ENCODE assay signal across 2 cellular contexts in the genomic region with DNA sequence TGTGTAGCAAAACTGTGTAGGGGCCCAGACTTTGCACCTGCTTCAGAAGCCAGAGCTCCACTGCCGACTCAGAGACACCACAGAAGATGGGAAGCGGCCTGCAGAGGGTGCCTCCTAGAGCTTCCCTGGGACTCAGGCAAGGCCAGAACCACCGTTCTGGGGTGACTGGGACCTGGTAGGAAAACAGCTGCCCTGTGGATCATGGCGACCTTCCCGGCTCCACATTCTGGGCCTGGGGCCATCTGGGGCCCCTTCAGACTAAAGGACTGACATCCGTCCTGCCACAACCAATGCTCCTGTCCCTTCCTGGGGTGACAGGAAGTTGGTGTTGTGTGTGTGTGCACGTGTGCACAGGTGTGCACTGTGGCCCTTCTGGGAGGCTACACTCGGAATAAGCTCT.
TF ChIP-seq lines count a peak whose summit lies in the region.

No MANE protein-coding gene starts in this region.

TF ChIP-seq in GM23338, 12 proteins besides CTCF, POLR2A, EP300 and RAD21:
- TF ChIP-seq JUNB (IDR thresholded peaks at IDR 0.05; ENCODE audit: unreplicated experiment), result no peak
- no peak for TF ChIP-seq CREB1 (CRISPR knock-in tag; IDR thresholded peaks at IDR 0.05; ENCODE audit: low read depth)
- TF ChIP-seq, protein P1, sequence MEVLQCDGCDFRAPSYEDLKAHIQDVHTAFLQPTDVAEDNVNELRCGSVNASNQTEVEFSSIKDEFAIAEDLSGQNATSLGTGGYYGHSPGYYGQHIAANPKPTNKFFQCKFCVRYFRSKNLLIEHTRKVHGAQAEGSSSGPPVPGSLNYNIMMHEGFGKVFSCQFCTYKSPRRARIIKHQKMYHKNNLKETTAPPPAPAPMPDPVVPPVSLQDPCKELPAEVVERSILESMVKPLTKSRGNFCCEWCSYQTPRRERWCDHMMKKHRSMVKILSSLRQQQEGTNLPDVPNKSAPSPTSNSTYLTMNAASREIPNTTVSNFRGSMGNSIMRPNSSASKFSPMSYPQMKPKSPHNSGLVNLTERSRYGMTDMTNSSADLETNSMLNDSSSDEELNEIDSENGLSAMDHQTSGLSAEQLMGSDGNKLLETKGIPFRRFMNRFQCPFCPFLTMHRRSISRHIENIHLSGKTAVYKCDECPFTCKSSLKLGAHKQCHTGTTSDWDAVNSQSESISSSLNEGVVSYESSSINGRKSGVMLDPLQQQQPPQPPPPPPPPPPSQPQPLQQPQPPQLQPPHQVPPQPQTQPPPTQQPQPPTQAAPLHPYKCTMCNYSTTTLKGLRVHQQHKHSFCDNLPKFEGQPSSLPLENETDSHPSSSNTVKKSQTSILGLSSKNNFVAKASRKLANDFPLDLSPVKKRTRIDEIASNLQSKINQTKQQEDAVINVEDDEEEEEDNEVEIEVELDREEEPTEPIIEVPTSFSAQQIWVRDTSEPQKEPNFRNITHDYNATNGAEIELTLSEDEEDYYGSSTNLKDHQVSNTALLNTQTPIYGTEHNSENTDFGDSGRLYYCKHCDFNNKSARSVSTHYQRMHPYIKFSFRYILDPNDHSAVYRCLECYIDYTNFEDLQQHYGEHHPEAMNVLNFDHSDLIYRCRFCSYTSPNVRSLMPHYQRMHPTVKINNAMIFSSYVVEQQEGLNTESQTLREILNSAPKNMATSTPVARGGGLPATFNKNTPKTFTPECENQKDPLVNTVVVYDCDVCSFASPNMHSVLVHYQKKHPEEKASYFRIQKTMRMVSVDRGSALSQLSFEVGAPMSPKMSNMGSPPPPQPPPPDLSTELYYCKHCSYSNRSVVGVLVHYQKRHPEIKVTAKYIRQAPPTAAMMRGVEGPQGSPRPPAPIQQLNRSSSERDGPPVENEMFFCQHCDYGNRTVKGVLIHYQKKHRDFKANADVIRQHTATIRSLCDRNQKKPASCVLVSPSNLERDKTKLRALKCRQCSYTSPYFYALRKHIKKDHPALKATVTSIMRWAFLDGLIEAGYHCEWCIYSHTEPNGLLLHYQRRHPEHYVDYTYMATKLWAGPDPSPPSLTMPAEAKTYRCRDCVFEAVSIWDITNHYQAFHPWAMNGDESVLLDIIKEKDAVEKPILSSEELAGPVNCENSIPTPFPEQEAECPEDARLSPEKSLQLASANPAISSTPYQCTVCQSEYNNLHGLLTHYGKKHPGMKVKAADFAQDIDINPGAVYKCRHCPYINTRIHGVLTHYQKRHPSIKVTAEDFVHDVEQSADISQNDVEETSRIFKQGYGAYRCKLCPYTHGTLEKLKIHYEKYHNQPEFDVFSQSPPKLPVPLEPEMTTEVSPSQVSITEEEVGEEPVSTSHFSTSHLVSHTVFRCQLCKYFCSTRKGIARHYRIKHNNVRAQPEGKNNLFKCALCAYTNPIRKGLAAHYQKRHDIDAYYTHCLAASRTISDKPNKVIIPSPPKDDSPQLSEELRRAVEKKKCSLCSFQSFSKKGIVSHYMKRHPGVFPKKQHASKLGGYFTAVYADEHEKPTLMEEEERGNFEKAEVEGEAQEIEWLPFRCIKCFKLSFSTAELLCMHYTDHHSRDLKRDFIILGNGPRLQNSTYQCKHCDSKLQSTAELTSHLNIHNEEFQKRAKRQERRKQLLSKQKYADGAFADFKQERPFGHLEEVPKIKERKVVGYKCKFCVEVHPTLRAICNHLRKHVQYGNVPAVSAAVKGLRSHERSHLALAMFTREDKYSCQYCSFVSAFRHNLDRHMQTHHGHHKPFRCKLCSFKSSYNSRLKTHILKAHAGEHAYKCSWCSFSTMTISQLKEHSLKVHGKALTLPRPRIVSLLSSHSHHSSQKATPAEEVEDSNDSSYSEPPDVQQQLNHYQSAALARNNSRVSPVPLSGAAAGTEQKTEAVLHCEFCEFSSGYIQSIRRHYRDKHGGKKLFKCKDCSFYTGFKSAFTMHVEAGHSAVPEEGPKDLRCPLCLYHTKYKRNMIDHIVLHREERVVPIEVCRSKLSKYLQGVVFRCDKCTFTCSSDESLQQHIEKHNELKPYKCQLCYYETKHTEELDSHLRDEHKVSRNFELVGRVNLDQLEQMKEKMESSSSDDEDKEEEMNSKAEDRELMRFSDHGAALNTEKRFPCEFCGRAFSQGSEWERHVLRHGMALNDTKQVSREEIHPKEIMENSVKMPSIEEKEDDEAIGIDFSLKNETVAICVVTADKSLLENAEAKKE (CRISPR knock-in tag; IDR thresholded peaks at IDR 0.05), result no peak
- TF ChIP-seq POLR2AphosphoS5 (IDR thresholded peaks at IDR 0.05; ENCODE audit: low read depth), result no peak

TF ChIP-seq in H1, 55 proteins besides CTCF, POLR2A, EP300 and RAD21:
- TF ChIP-seq TAF7 (optimal IDR thresholded peaks at IDR 0.05; ENCODE audit: borderline replicate concordance, low read depth, low read length) (no peak), CREB1 (IDR thresholded peaks at IDR 0.05) (no peak), POLR2AphosphoS5 (IDR thresholded peaks at IDR 0.05; ENCODE audit: low read depth, low read length) (no peak), GTF2F1 (IDR thresholded peaks at IDR 0.05; ENCODE audit: borderline replicate concordance, low read depth, low read length) (no peak), PHF8 (conservative IDR thresholded peaks at IDR 0.05; ENCODE audit: low read depth, low read length) (no peak), GABPA (IDR thresholded peaks at IDR 0.05; ENCODE audit: borderline replicate concordance, insufficient read depth, low read length) (no peak)
